9 cellular contexts compared by ENCODE assay signal in the genomic region with DNA sequence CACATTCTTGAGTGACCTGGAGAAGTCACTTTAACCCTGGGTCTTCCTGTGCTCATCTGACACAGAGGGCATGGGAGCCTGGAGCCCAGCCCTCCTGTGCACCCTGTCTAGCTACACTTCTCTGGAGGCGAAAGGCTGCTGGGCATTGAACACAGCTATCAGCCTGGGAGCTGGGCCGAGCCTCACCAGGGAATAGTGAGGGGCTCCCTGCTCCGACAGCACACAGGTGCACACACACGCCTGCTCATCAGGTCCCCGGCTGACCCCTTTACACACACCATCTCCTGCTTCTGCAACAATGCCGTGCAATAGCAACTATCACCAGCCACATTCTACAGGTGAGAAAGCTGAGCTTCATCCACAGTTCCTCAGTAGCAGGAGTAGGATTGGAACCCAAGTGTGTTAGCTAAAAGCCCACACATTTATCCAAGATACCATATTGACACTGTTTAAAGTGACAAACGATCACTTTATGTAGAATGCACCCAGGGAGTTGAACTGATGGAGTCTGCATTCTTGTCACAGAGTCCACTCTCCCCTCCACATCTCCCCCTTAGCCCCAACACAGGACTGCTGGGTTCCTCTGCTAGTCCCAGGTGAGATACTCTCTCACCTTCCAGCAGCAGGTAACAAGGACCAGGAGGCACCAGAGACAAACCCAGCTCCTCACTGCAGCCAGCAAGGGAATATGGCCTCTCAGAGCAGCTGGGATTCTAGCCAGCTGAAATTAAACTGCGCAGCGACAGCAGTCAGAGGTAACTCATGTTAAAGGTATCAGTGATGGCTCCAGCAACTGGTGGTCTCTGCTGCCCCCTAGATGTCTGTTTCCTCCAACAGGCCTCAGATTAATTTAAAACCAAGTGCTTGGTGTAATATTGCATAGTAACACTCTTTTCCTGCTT. TPM values are rescaled to one million over a fixed set of nuclear protein-coding genes. Genes with fewer than 3 reads are reported as not detected.
A peak's percentile ranks its signal among the peaks of the same experiment; 100 is the strongest.
DNase-seq lines count a peak whose midpoint lies in the region; ATAC-seq and TF ChIP-seq lines count a peak whose summit lies in the region.
"Had no signal": no experiment of that assay in that cellular context is flagged by ENCODE, and none has a peak within 500 bp of the region (broad histone marks: within the 10 kb centered on the region; RNA-seq: fewer than 3 reads in every experiment).

No MANE protein-coding gene starts in this region.

- no peaks in the 10 kb centered on the region; the same call in 1 of the 2 replicates for H3K4me1 ChIP-seq in SJSA1 (replicated peaks)

- no peak for ATAC-seq in GM21529 (IDR thresholded peaks at IDR 0.05; ENCODE audit: unreplicated experiment)

- no peak overlapping the region for H3K4me3 ChIP-seq in GM12865 (ENCODE audit: low read depth, low read length)
- H3K4me3 ChIP-seq in SJSA1, result no peak overlapping the region

- 0 out of 2 replicates have a peak, but pooled peaks cover 4% of the 10 kb centered on the region for H3K27me3 ChIP-seq in SJSA1 (replicated peaks)

- H3K9me3 ChIP-seq in SJSA1 (replicated peaks), result no peaks in the 10 kb centered on the region

- H3K36me3 ChIP-seq in SJSA1, result no peaks in the 10 kb centered on the region

- peak; percentile 57 for TF ChIP-seq CTCF in GM12865 (IDR thresholded peaks at IDR 0.05; ENCODE audit: insufficient read depth, low read depth, low read length, missing control alignments)

- DNase-seq in GM12865 (ENCODE audit: low read depth), result peak; percentile 54
- DNase-seq in MV-4-11 (lab: John Stamatoyannopoulos, UW), result peak; percentile 34
- DNase-seq in SJSA1 (ENCODE audit: low read depth in 1 of 2, low spot score in 2 of 2), result peak; percentile 31 to 51
- DNase-seq in anterior cingulate cortex (lab: John Stamatoyannopoulos, UW), result peak in 32 of 58 donors; percentile 3 to 65 (median 24)
- peak; percentile 74 for DNase-seq in iPS-NIHi7 (ENCODE audit: extremely low spot score)
- DNase-seq in stimulated activated CD4-positive, alpha-beta T cell treated with anti-CD3 and anti-CD28 coated beads, Interleukin-1b, Interleukin-23, amount 100 ng/mL, for 48 hours, result peak; percentile 52
- DNase-seq in GF-D8 (lab: John Stamatoyannopoulos, UW), result no peak

- no peak overlapping the region for H3K27ac ChIP-seq in SJSA1

RNA-seq across cellular contexts. Expression of a gene that starts 18.3 kb away (rescaled TPM):
- total RNA-seq in SJSA1 (2014; rRNA removed; shearing (Covaris generic)), result not detected in 2 replicates
- total RNA-seq: activated naive CD4-positive, alpha-beta T cell treated with anti-CD3 and anti-CD28 coated beads, Interleukin-2, amount 50 U/mL, for 72 hours had no signal

RNA-seq across cellular contexts. Expression of a gene that starts 28.5 kb away (rescaled TPM):
- total RNA-seq in SJSA1 (2014; rRNA removed; shearing (Covaris generic)), result 143 and 155 TPM in 2 replicates
